ENCODE assay signal across 25 cellular contexts in the genomic region with DNA sequence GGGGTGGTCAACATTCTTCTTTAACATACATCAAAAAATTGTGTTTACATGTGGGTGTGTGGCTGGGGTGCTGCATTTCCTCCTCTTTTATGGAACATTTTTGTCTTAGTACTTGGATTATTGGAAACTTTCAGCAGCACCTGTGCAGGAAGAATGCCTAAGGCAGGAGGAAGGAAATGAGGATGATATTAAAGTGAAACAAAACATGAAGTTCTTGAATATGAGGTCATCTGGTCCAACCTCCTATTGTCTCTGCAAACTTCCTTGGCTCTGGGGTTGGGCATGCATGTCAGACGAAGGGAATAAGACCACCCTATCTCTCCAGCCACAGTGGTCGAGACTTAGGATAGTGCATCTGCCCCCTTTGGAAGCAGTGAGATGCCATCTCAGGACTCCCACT. TPM values are rescaled to one million over a fixed set of nuclear protein-coding genes. Genes with fewer than 3 reads are reported as not detected.
DNase-seq lines count a peak whose midpoint lies in the region; ATAC-seq and TF ChIP-seq lines count a peak whose summit lies in the region.
"Had no signal": no experiment of that assay in that cellular context is flagged by ENCODE, and none has a peak within 500 bp of the region (broad histone marks: within the 10 kb centered on the region; RNA-seq: fewer than 3 reads in every experiment).

No MANE protein-coding gene starts in this region.

- ATAC-seq in Right ventricle myocardium superior (ENCODE audit: poor library complexity) (no peak), upper lobe of left lung (ENCODE audit: low FRiP score in 2 of 2) (no peak), omental fat pad (ENCODE audit: low FRiP score) (no peak)

- H3K36me3 Mint-ChIP-seq in endothelial cell (ENCODE audit: low read depth, unreplicated experiment) (peaks cover 4% of the 10 kb centered on the region), neural progenitor cell (no peaks in the 10 kb centered on the region)

- no peak for TF ChIP-seq CTCF in left ventricle myocardium inferior (IDR thresholded peaks at IDR 0.05; ENCODE audit: borderline replicate concordance)
- TF ChIP-seq CTCF in endothelial cell (IDR thresholded peaks at IDR 0.05; ENCODE audit: unreplicated experiment) = no peak
- no peak for TF ChIP-seq CTCF in neural progenitor cell (IDR thresholded peaks at IDR 0.05)
- TF ChIP-seq CTCF in upper lobe of left lung (IDR thresholded peaks at IDR 0.05) = no peak
- TF ChIP-seq CTCF in omental fat pad (IDR thresholded peaks at IDR 0.05) = no peak

- H3K9me3 ChIP-seq in left ventricle myocardium inferior (replicated peaks) = peaks cover 6% of the 10 kb centered on the region
- no peaks in the 10 kb centered on the region for H3K9me3 ChIP-seq in neural progenitor cell (ENCODE audit: low read depth)
- H3K9me3 ChIP-seq in upper lobe of left lung = no peaks in the 10 kb centered on the region

- H3K27me3 Mint-ChIP-seq in endothelial cell (ENCODE audit: unreplicated experiment) (peaks cover 10% of the 10 kb centered on the region), neural progenitor cell (ENCODE audit: insufficient read depth, low read depth) (peaks cover 5% of the 10 kb centered on the region)

- H3K36me3 ChIP-seq in left ventricle myocardium inferior (no peaks in the 10 kb centered on the region), neural progenitor cell (no peaks in the 10 kb centered on the region), upper lobe of left lung (no peaks in the 10 kb centered on the region)

- TF ChIP-seq POLR2A in upper lobe of left lung (IDR thresholded peaks at IDR 0.05) = no peak

- H3K27ac Mint-ChIP-seq in endothelial cell (ENCODE audit: unreplicated experiment) (peak overlapping the region; percentile 86), neural progenitor cell (no peak overlapping the region)

- no peaks in the 10 kb centered on the region for H3F3A ChIP-seq in neural progenitor cell (ENCODE audit: low read depth)

- H3K27me3 ChIP-seq in left ventricle myocardium inferior (ENCODE audit: low read depth) = no peaks in the 10 kb centered on the region
- no peaks in the 10 kb centered on the region for H3K27me3 ChIP-seq in neural progenitor cell
- no peaks in the 10 kb centered on the region for H3K27me3 ChIP-seq in upper lobe of left lung

- H4K20me1 ChIP-seq in neural progenitor cell (ENCODE audit: low read depth) = no peaks in the 10 kb centered on the region

- no peak for DNase-seq in left ventricle myocardium inferior
- DNase-seq in Right ventricle myocardium superior = no peak
- DNase-seq in endothelial cell (ENCODE audit: low spot score) = no peak
- DNase-seq in neural progenitor cell (ENCODE audit: low spot score) = no peak
- DNase-seq in upper lobe of left lung = no peak
- no peak for DNase-seq in omental fat pad (ENCODE audit: low spot score)
- no peak for DNase-seq in NCI-H1417 treated with DMSO at 0.1 percent for 48 hours (lab: John Stamatoyannopoulos, UW)
- no peak for DNase-seq in NCI-H510A (lab: John Stamatoyannopoulos, UW)
- DNase-seq: Calu3, DMS153, DND-41, HCEC 1CT, KBM-7, MV-4-11, NCI-H1105 treated with DMSO at 0.1 percent for 48 hours, NCI-H1694, NCI-H2029 treated with DMSO at 0.1 percent for 48 hours, NCI-H446 treated with DMSO at 0.1 percent for 48 hours, NCI-H526 treated with DMSO at 0.1 percent for 48 hours, RPMI8226, SHP77 treated with DMSO at 0.1 percent for 48 hours had no signal

- no peaks in the 10 kb centered on the region for H3K79me2 ChIP-seq in neural progenitor cell (ENCODE audit: low read depth)

- intact Hi-C loops in left ventricle myocardium inferior (cut with micrococcal nuclease) (no loop called here), Right ventricle myocardium superior (cut with DNase I) (no loop called here)

- peak overlapping the region; percentile 31 for H3K4me3 Mint-ChIP-seq in endothelial cell (ENCODE audit: unreplicated experiment)
- no peak overlapping the region for H3K4me3 Mint-ChIP-seq in neural progenitor cell

- peak overlapping the region; percentile 78 for H3K27ac ChIP-seq in left ventricle myocardium inferior (replicated peaks)
- H3K27ac ChIP-seq in neural progenitor cell = no peak overlapping the region
- H3K27ac ChIP-seq in upper lobe of left lung = peak overlapping the region; percentile 2 to 46 (median 22)

- H3K4me1 Mint-ChIP-seq in endothelial cell (ENCODE audit: unreplicated experiment) (peaks cover 32% of the 10 kb centered on the region), neural progenitor cell (no peaks in the 10 kb centered on the region)

- 53 to 78% methylated on average over 2 of the region's 2 CpGs for WGBS in upper lobe of left lung, 2 donors

- H3K4me3 ChIP-seq in left ventricle myocardium inferior (no peak overlapping the region), neural progenitor cell (no peak overlapping the region), upper lobe of left lung (no peak overlapping the region)

- H3K4me2 ChIP-seq in neural progenitor cell = peak overlapping the region; percentile 4

- H3K9ac ChIP-seq in neural progenitor cell = no peak overlapping the region

- H3K4me1 ChIP-seq in left ventricle myocardium inferior (peaks cover 29% of the 10 kb centered on the region), neural progenitor cell (peaks cover 8% of the 10 kb centered on the region), upper lobe of left lung (peaks cover 0 to 8% (median 2%) of the 10 kb centered on the region in 4 donors)

- H2AFZ ChIP-seq in neural progenitor cell (replicated peaks) = no peak overlapping the region

- H3K9me3 Mint-ChIP-seq in endothelial cell (ENCODE audit: unreplicated experiment) = no peaks in the 10 kb centered on the region
- no peaks in the 10 kb centered on the region for H3K9me3 Mint-ChIP-seq in neural progenitor cell

- no peak for TF ChIP-seq EP300 in upper lobe of left lung (IDR thresholded peaks at IDR 0.05)

RNA-seq across cellular contexts. Expression of a gene that starts 20.6 kb away (rescaled TPM):
- not detected for total RNA-seq in left ventricle myocardium inferior
- not detected for total RNA-seq in Right ventricle myocardium superior
- total RNA-seq in endothelial cell (ENCODE audit: unreplicated experiment) = not detected
- total RNA-seq in neural progenitor cell (ENCODE audit: low replicate concordance) = not detected in 2 replicates
- total RNA-seq in upper lobe of left lung = not detected
- not detected for total RNA-seq in omental fat pad
- total RNA-seq: A172, Calu3, H1, LHCN-M2, MCF 10A had no signal

RNA-seq across cellular contexts. Expression of a gene that starts 27.7 kb away (rescaled TPM):
- total RNA-seq in left ventricle myocardium inferior = not detected
- not detected for total RNA-seq in Right ventricle myocardium superior
- not detected for total RNA-seq in endothelial cell (ENCODE audit: unreplicated experiment)
- total RNA-seq in neural progenitor cell (ENCODE audit: low replicate concordance) = not detected in 2 replicates
- total RNA-seq in upper lobe of left lung = not detected
- not detected for total RNA-seq in omental fat pad
- total RNA-seq: A172, Calu3, H1, LHCN-M2, MCF 10A had no signal
